ENCODE assay signal across 12 cellular contexts in the genomic region with DNA sequence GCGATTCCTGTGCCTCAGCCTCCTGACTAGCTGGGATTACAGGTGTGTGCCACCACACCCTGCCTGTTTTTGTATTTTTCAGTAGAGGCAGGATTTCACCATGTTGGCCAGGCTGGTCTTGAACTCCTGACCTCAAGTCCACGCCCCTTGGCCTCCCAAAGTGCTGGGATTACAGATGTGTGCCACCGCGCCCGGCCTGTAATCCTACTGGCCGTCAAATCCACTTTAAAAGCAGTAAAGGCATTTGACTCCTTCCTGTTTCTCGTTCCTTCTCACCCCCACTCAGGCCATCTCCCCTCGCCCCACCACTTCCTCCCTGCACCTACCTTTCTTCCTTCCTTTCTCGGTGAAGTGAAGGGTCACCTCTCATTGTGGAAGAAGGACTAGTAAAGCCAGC.
A peak's percentile ranks its signal among the peaks of the same experiment; 100 is the strongest.
DNase-seq lines count a peak whose midpoint lies in the region; ATAC-seq and TF ChIP-seq lines count a peak whose summit lies in the region.
"Had no signal": no experiment of that assay in that cellular context is flagged by ENCODE, and none has a peak within 500 bp of the region (broad histone marks: within the 10 kb centered on the region; RNA-seq: fewer than 3 reads in every experiment).

No MANE protein-coding gene starts in this region.

- H3K4me3 ChIP-seq in AG10803 (ENCODE audit: low read length) = peak overlapping the region; percentile 58
- H3K4me3 ChIP-seq in SK-N-MC = peak overlapping the region; percentile 72
- H3K4me3 ChIP-seq in fibroblast of the aortic adventitia (ENCODE audit: low read depth, low read length) = peak overlapping the region; percentile 62
- peak overlapping the region; percentile 36 for H3K4me3 ChIP-seq in skeletal muscle cell (ENCODE audit: low read depth, low read length)
- no peak overlapping the region for H3K4me3 ChIP-seq in Caco-2 (ENCODE audit: low read depth, low read length)
- H3K4me3 ChIP-seq: neural progenitor cell had no signal

- ATAC-seq in GM18502 (IDR thresholded peaks at IDR 0.05; ENCODE audit: poor library complexity, unreplicated experiment) = no peak
- ATAC-seq: activated naive CD8-positive, alpha-beta T cell treated with anti-CD3 and anti-CD28 coated beads, Interleukin-2, amount 50 U/mL, for 24 hours had no signal

- no peak overlapping the region for H3K4me3 Mint-ChIP-seq in Caco-2 (ENCODE audit: unreplicated experiment)
- no peak overlapping the region for H3K4me3 Mint-ChIP-seq in CD14-positive monocyte
- H3K4me3 Mint-ChIP-seq: activated naive CD8-positive, alpha-beta T cell treated with anti-CD3 and anti-CD28 coated beads, Interleukin-2, amount 50 U/mL, for 24 hours; CD4-positive, CD25-positive, alpha-beta regulatory T cell; neural progenitor cell had no signal

- H3K9me3 ChIP-seq in SK-N-MC (ENCODE audit: low read depth, low read length) = no peaks in the 10 kb centered on the region
- H3K9me3 ChIP-seq in Caco-2 = no peaks in the 10 kb centered on the region

- no TSS peak for BruUV-seq in Caco-2 (replicated peaks; lab: Mats Ljungman, UMichigan)

- POLR2A ChIA-PET in Caco-2 (lab: Charles Lee) = no interaction called here

- CTCF ChIA-PET in Caco-2 (lab: Charles Lee) = interaction anchor here (0.7 kb wide), 1 partner anchor 24 kb away, joined by 3 read pairs; no protein-coding TSS in a partner anchor

- peak; percentile 25 for DNase-seq in AG10803 (ENCODE audit: low read depth)
- DNase-seq in SK-N-MC (ENCODE audit: low read depth, low spot score) = no peak
- no peak for DNase-seq in fibroblast of the aortic adventitia (ENCODE audit: low read depth)
- DNase-seq in skeletal muscle cell (ENCODE audit: low read depth) = no peak
- no peak for DNase-seq in Caco-2
- no peak for DNase-seq in DMS153 treated with DMSO at 0.1 percent for 48 hours (lab: John Stamatoyannopoulos, UW; ENCODE audit: unreplicated experiment)
- DNase-seq in CD14-positive monocyte (ENCODE audit: low spot score) = no peak
- DNase-seq: activated naive CD8-positive, alpha-beta T cell treated with anti-CD3 and anti-CD28 coated beads, Interleukin-2, amount 50 U/mL, for 24 hours; CD4-positive, CD25-positive, alpha-beta regulatory T cell; NK-92 treated with Interleukin-12 subunit alpha and Interleukin-12 subunit beta, amount 100 ng/mL, for 24 hours had no signal

- H3K9me3 Mint-ChIP-seq in Caco-2 (ENCODE audit: unreplicated experiment) (no peaks in the 10 kb centered on the region), CD14-positive monocyte (no peaks in the 10 kb centered on the region)
- H3K9me3 Mint-ChIP-seq: activated naive CD8-positive, alpha-beta T cell treated with anti-CD3 and anti-CD28 coated beads, Interleukin-2, amount 50 U/mL, for 24 hours; CD4-positive, CD25-positive, alpha-beta regulatory T cell; neural progenitor cell had no signal

- H3K36me3 ChIP-seq in SK-N-MC (ENCODE audit: insufficient read depth, low read length) = no peaks in the 10 kb centered on the region
- H3K36me3 ChIP-seq in Caco-2 (ENCODE audit: control insufficient read depth, insufficient read depth, low read length) = no peaks in the 10 kb centered on the region
- H3K36me3 ChIP-seq: neural progenitor cell had no signal

- no peak overlapping the region for H3K27ac Mint-ChIP-seq in Caco-2 (ENCODE audit: unreplicated experiment)
- peak overlapping the region in 1 of 7 donors; percentile 35 for H3K27ac Mint-ChIP-seq in CD14-positive monocyte
- H3K27ac Mint-ChIP-seq: activated naive CD8-positive, alpha-beta T cell treated with anti-CD3 and anti-CD28 coated beads, Interleukin-2, amount 50 U/mL, for 24 hours; CD4-positive, CD25-positive, alpha-beta regulatory T cell had no signal

- H3K36me3 Mint-ChIP-seq in Caco-2 (ENCODE audit: insufficient read depth, unreplicated experiment) = no peaks in the 10 kb centered on the region
- no peaks in the 10 kb centered on the region for H3K36me3 Mint-ChIP-seq in CD14-positive monocyte
- H3K36me3 Mint-ChIP-seq: CD4-positive, CD25-positive, alpha-beta regulatory T cell; neural progenitor cell had no signal

- H3K9ac ChIP-seq in SK-N-MC (ENCODE audit: insufficient read length) = no peak overlapping the region
- H3K9ac ChIP-seq: neural progenitor cell had no signal

- no peaks in the 10 kb centered on the region for H3K27me3 ChIP-seq in Caco-2 (replicated peaks; ENCODE audit: control insufficient read depth, insufficient read depth, low read length)
- H3K27me3 ChIP-seq: neural progenitor cell had no signal

- TF ChIP-seq CTCF in AG10803 (conservative IDR thresholded peaks at IDR 0.05; ENCODE audit: low read length) (no peak), fibroblast of the aortic adventitia (IDR thresholded peaks at IDR 0.05; ENCODE audit: insufficient read depth, low read length) (no peak), Caco-2 (IDR thresholded peaks at IDR 0.05; ENCODE audit: insufficient read depth in 1 of 2, low read depth in 1 of 2, low read length in 1 of 2, severe bottlenecking in 1 of 2, unreplicated experiment in 1 of 2) (no peak), CD14-positive monocyte (IDR thresholded peaks at IDR 0.05) (no peak)

- no peaks in the 10 kb centered on the region for H3K4me1 ChIP-seq in Caco-2

- intact Hi-C loops in Caco-2 (cut with micrococcal nuclease; ENCODE audit: unreplicated experiment) = no loop called here
- intact Hi-C loops in CD14-positive monocyte (cut with micrococcal nuclease) = no loop called here

- no peaks in the 10 kb centered on the region for H3K4me1 Mint-ChIP-seq in Caco-2 (ENCODE audit: low read depth, unreplicated experiment)
- H3K4me1 Mint-ChIP-seq in CD14-positive monocyte = peaks cover 6% of the 10 kb centered on the region
- H3K4me1 Mint-ChIP-seq: activated naive CD8-positive, alpha-beta T cell treated with anti-CD3 and anti-CD28 coated beads, Interleukin-2, amount 50 U/mL, for 24 hours; CD4-positive, CD25-positive, alpha-beta regulatory T cell had no signal

- no peaks in the 10 kb centered on the region for H3K27me3 Mint-ChIP-seq in Caco-2 (ENCODE audit: insufficient read depth, unreplicated experiment)
- H3K27me3 Mint-ChIP-seq in CD14-positive monocyte (ENCODE audit: low read depth in 3 of 3) = peaks cover 25 to 41% (median 30%) of the 10 kb centered on the region in 3 donors

- peak overlapping the region; percentile 95 for H3K27ac ChIP-seq in SK-N-MC
- H3K27ac ChIP-seq: neural progenitor cell had no signal
